ENCODE assay signal across 13 cellular contexts in the genomic region with DNA sequence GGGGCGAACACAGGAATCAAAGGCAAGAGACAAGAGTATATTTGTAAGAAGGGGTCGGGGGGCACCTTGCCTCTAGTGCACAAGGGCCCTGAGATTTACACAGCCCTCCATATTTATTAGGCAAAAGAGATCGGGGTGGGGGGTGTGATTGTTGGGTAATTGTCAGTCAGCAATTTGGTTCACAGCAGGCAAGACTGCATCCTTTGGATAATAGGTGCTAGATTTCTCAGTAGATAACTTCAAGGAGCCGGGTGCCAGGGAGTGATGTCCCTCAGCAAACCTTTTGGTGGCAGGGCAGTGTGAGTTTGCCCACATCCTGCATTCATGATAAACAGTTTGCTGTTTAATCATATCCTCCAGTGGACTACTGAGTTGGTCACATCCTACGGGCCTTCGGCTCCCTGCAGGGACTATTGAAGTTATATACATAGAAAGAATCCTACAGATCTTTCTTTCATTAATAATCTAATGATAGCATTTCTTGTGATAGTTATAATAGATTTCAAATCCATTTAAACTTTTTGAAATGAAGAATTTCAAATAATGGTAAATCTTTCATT.
"Had no signal": no experiment of that assay in that cellular context is flagged by ENCODE, and none has a peak within 500 bp of the region (broad histone marks: within the 10 kb centered on the region; RNA-seq: fewer than 3 reads in every experiment).

No MANE protein-coding gene starts in this region.

- H3K36me3 ChIP-seq: cardiac muscle cell, esophagus squamous epithelium, right lobe of liver had no signal

- H3K4me3 Mint-ChIP-seq: activated naive CD8-positive, alpha-beta T cell treated with anti-CD3 and anti-CD28 coated beads, Interleukin-2, amount 10 ng/mL, durations not matched to agents 7 days and 5 days; activated T-helper 1 cell treated with anti-CD3 and anti-CD28 coated beads, Interleukin-12 subunit alpha, Interleukin-12 subunit beta, Interleukin-2, Interleukin-4 antibody, amounts not matched to agents 30 ng/mL and 10 ng/mL and 1 ng/mL, durations not matched to agents 14 hours and 24 hours and 36 hours; mesothelial cell of epicardium had no signal

- H3K27ac ChIP-seq: cardiac muscle cell, dorsolateral prefrontal cortex, right lobe of liver had no signal

- H3K27me3 ChIP-seq: cardiac muscle cell, dorsolateral prefrontal cortex, esophagus squamous epithelium, right lobe of liver had no signal

- H3K4me1 ChIP-seq: right lobe of liver had no signal

- H3K9me3 Mint-ChIP-seq: activated naive CD8-positive, alpha-beta T cell treated with anti-CD3 and anti-CD28 coated beads, Interleukin-2, amount 10 ng/mL, durations not matched to agents 7 days and 5 days; mesothelial cell of epicardium had no signal

- H3K27me3 Mint-ChIP-seq: activated naive CD8-positive, alpha-beta T cell treated with anti-CD3 and anti-CD28 coated beads, Interleukin-2, amount 10 ng/mL, durations not matched to agents 7 days and 5 days had no signal

- H3K9me3 ChIP-seq: esophagus squamous epithelium, right lobe of liver had no signal

- H3K4me3 ChIP-seq: cardiac muscle cell, dorsolateral prefrontal cortex, esophagus squamous epithelium, right lobe of liver had no signal

- DNase-seq: activated CD4-positive, alpha-beta T cell treated with anti-CD3 and anti-CD28 coated beads, Interleukin-2, amount 50 U/mL, for 1 hour; activated CD8-positive, alpha-beta memory T cell treated with anti-CD3 and anti-CD28 coated beads for 24 hours; activated naive CD8-positive, alpha-beta T cell treated with anti-CD3 and anti-CD28 coated beads, Interleukin-2, amount 10 ng/mL, durations not matched to agents 7 days and 5 days; anterior cingulate cortex; dorsolateral prefrontal cortex; esophagus squamous epithelium; hypothalamus; right lobe of liver; stimulated activated CD4-positive, alpha-beta T cell treated with anti-CD3 and anti-CD28 coated beads, Interleukin-1b, Interleukin-23, amount 100 ng/mL, for 48 hours; SW 1271 had no signal

- H3K36me3 Mint-ChIP-seq: activated naive CD8-positive, alpha-beta T cell treated with anti-CD3 and anti-CD28 coated beads, Interleukin-2, amount 10 ng/mL, durations not matched to agents 7 days and 5 days; mesothelial cell of epicardium had no signal

- H3K27ac Mint-ChIP-seq: activated naive CD8-positive, alpha-beta T cell treated with anti-CD3 and anti-CD28 coated beads, Interleukin-2, amount 10 ng/mL, durations not matched to agents 7 days and 5 days; activated T-helper 1 cell treated with anti-CD3 and anti-CD28 coated beads, Interleukin-12 subunit alpha, Interleukin-12 subunit beta, Interleukin-2, Interleukin-4 antibody, amounts not matched to agents 30 ng/mL and 10 ng/mL and 1 ng/mL, durations not matched to agents 14 hours and 24 hours and 36 hours had no signal
